In genomic region chr6:18388942-18389341, GRCh38 we compare ENCODE assay signal across 8 cellular contexts. TPM values are rescaled to one million over a fixed set of nuclear protein-coding genes. Genes with fewer than 3 reads are reported as not detected.
DNase-seq lines count a peak whose midpoint lies in the region; ATAC-seq, FAIRE-seq and TF ChIP-seq lines count a peak whose summit lies in the region.

No MANE protein-coding gene starts in this region.

- 0% methylated on average over 1 of the region's 1 CpG for WGBS in A549 (ENCODE audit: missing lambda C conversion rate)

- H3K27ac Mint-ChIP-seq in IgD-negative memory B cell: no peak overlapping the region

- peak in 1 of 2 experiments; percentile 5 for DNase-seq in A549 (ENCODE audit: low read depth in 1 of 2, low spot score in 1 of 2)
- peak; percentile 82 for DNase-seq in choroid plexus epithelial cell (ENCODE audit: low read depth)
- DNase-seq in HEK293T (ENCODE audit: extremely low spot score): no peak
- DNase-seq in NCI-H2029 (lab: John Stamatoyannopoulos, UW): no peak
- no peak for DNase-seq in putamen (ENCODE audit: low spot score)
- DNase-seq in UCSD-AML1 (lab: John Stamatoyannopoulos, UW; ENCODE audit: unreplicated experiment): no peak

- TF ChIP-seq EP300 in A549 (IDR thresholded peaks at IDR 0.05): no peak

- H3K9me3 Mint-ChIP-seq in IgD-negative memory B cell: no peaks in the 10 kb centered on the region

- no peaks in the 10 kb centered on the region for H3K9me3 ChIP-seq in A549
- H3K9me3 ChIP-seq in mucosa of rectum (ENCODE audit: control insufficient read depth in 2 of 2, low read length in 2 of 2): no peaks in the 10 kb centered on the region

- peaks cover 2% of the 10 kb centered on the region for H3K36me3 Mint-ChIP-seq in IgD-negative memory B cell

- H3K4me3 ChIP-seq in A549: no peak overlapping the region
- no peak overlapping the region for H3K4me3 ChIP-seq in choroid plexus epithelial cell (ENCODE audit: low read depth, low read length)
- H3K4me3 ChIP-seq in mucosa of rectum (ENCODE audit: low read length in 2 of 2): peak overlapping the region; percentile 27 to 93

- peak overlapping the region; percentile 86; the same call in 2 of the 3 replicates for H3K4me2 ChIP-seq in A549

- TF ChIP-seq CTCF in A549 (IDR thresholded peaks at IDR 0.05) (no peak), choroid plexus epithelial cell (conservative IDR thresholded peaks at IDR 0.05; ENCODE audit: low read depth, low read length) (no peak)

- no peak for FAIRE-seq in A549 (lab: Jason Lieb, UNC)

- H3K4me1 Mint-ChIP-seq in IgD-negative memory B cell: peaks cover 33 to 45% (median 39%) of the 10 kb centered on the region in 3 donors

- H3K27ac ChIP-seq in A549 (no peak overlapping the region), mucosa of rectum (ENCODE audit: low read depth in 2 of 2, low read length in 2 of 2) (peak overlapping the region in 1 of 2 donors; percentile 34)

- H3K9ac ChIP-seq in mucosa of rectum (ENCODE audit: low read depth in 1 of 2, low read length in 2 of 2): peak overlapping the region; percentile 1 to 59

- no peaks in the 10 kb centered on the region for H3K27me3 ChIP-seq in mucosa of rectum (ENCODE audit: control insufficient read depth in 2 of 2, insufficient read depth in 2 of 2, low read length in 2 of 2)

- no peaks in the 10 kb centered on the region for H3K27me3 Mint-ChIP-seq in IgD-negative memory B cell

- POLR2A ChIA-PET in A549 (lab: Yijun Ruan, JAX) (no interaction called here), HEK293T (lab: Yijun Ruan, JAX) (no interaction called here)

- no peak for TF ChIP-seq POLR2A in A549 (IDR thresholded peaks at IDR 0.05; ENCODE audit: low read length)

- H3K4me3 Mint-ChIP-seq in IgD-negative memory B cell: peak overlapping the region; percentile 99 to 100 (median 99)

- no peak for ATAC-seq in A549

- CTCF ChIA-PET in A549 (lab: Yijun Ruan, JAX) (no interaction called here), HEK293T (lab: Yijun Ruan, JAX) (no interaction called here)

- no peaks in the 10 kb centered on the region for H3K36me3 ChIP-seq in mucosa of rectum (ENCODE audit: control insufficient read depth in 2 of 2, insufficient read depth in 2 of 2, low read length in 2 of 2)

- no peak for TF ChIP-seq RAD21 in A549 (conservative IDR thresholded peaks at IDR 0.05 in 1 of 2, IDR thresholded peaks at IDR 0.05 in 1 of 2)

- H3K4me1 ChIP-seq in A549 (peaks cover 17% of the 10 kb centered on the region; the same call in 2 of the 3 replicates), mucosa of rectum (ENCODE audit: control insufficient read depth in 2 of 2, insufficient read depth in 2 of 2, low read length in 2 of 2) (peaks cover 6 to 14% of the 10 kb centered on the region in 2 donors)

TF ChIP-seq in A549, 52 proteins besides CTCF, POLR2A, EP300 and RAD21:
- TF ChIP-seq TFCP2L1 (CRISPR knock-in tag; IDR thresholded peaks at IDR 0.05): no peak
- TF ChIP-seq MAFK (IDR thresholded peaks at IDR 0.05; ENCODE audit: partially characterized antibody): no peak
- TF ChIP-seq MAZ (IDR thresholded peaks at IDR 0.05; ENCODE audit: borderline replicate concordance, low read depth, low read length): no peak
- no peak for TF ChIP-seq HOXA7 (CRISPR knock-in tag; IDR thresholded peaks at IDR 0.05)
- TF ChIP-seq CEBPB (IDR thresholded peaks at IDR 0.05): no peak
- no peak for TF ChIP-seq CHD2 (IDR thresholded peaks at IDR 0.05; ENCODE audit: low read length, partially characterized antibody)
- no peak for TF ChIP-seq CBX8 (IDR thresholded peaks at IDR 0.05)
- no peak for TF ChIP-seq HOXB13 (CRISPR knock-in tag; IDR thresholded peaks at IDR 0.05; ENCODE audit: low read depth)
- TF ChIP-seq SREBF2 (IDR thresholded peaks at IDR 0.05): no peak
- TF ChIP-seq PBX3 (IDR thresholded peaks at IDR 0.05): no peak
- no peak for TF ChIP-seq HEYL (CRISPR knock-in tag; IDR thresholded peaks at IDR 0.05)
- TF ChIP-seq EHMT2 (IDR thresholded peaks at IDR 0.05; ENCODE audit: low read depth): no peak
- TF ChIP-seq FOSB (CRISPR knock-in tag; IDR thresholded peaks at IDR 0.05): no peak
- TF ChIP-seq RFX5 (IDR thresholded peaks at IDR 0.05): no peak

TF ChIP-seq in HEK293T, 16 proteins besides CTCF, POLR2A, EP300 and RAD21:
- no peak for TF ChIP-seq ZNF384 (IDR thresholded peaks at IDR 0.05)
- TF ChIP-seq SP1 (IDR thresholded peaks at IDR 0.05): no peak
- no peak for TF ChIP-seq FOXK2 (IDR thresholded peaks at IDR 0.05)
- TF ChIP-seq LEF1 (IDR thresholded peaks at IDR 0.05; ENCODE audit: borderline replicate concordance): no peak
- TF ChIP-seq NFRKB (IDR thresholded peaks at IDR 0.05): no peak
- no peak for TF ChIP-seq ELF4 (IDR thresholded peaks at IDR 0.05)
- TF ChIP-seq BHLHE40 (IDR thresholded peaks at IDR 0.05; ENCODE audit: borderline replicate concordance): no peak
- no peak for TF ChIP-seq HDGF (IDR thresholded peaks at IDR 0.05; ENCODE audit: borderline replicate concordance)
- no peak for TF ChIP-seq SUZ12 (IDR thresholded peaks at IDR 0.05)
- TF ChIP-seq FOXM1 (IDR thresholded peaks at IDR 0.05; ENCODE audit: borderline replicate concordance): no peak
- no peak for TF ChIP-seq FOXA1 (IDR thresholded peaks at IDR 0.05)
- TF ChIP-seq L3MBTL2 (conservative IDR thresholded peaks at IDR 0.05): no peak
- no peak for TF ChIP-seq PKNOX1 (IDR thresholded peaks at IDR 0.05)
- TF ChIP-seq ARNT (IDR thresholded peaks at IDR 0.05): no peak
- no peak for TF ChIP-seq CTBP1 (IDR thresholded peaks at IDR 0.05; ENCODE audit: borderline replicate concordance)
- TF ChIP-seq TARDBP (IDR thresholded peaks at IDR 0.05): no peak

RNA-seq across cellular contexts. Expression of gene RNF144B, which starts 1.8 kb away (rescaled TPM):
- 0.49 and 0.65 TPM in 2 replicates for polyA plus RNA-seq in A549 (2011; rRNA removed)
- polyA plus RNA-seq in A549 (2012; cell fraction: cytosol; rRNA removed): 0.35 and 0.41 TPM in 2 replicates
- polyA plus RNA-seq in A549 (2012; cell fraction: nucleus; rRNA removed): 0.41 and 0.47 TPM in 2 replicates
- polyA plus RNA-seq in A549 (2017; fragmentation: RNase III; extraction: RNeasy Plus Mini Kit Qiagen cat#74134 plus additional on column Dnase treatment): 0.17 to 0.36 TPM (median 0.31 TPM) in 3 replicates
- 0.63 and 0.91 TPM in 2 replicates for polyA minus RNA-seq in A549 (2011; rRNA and poly(A)+ RNA removed)
- 6.2 TPM for polyA plus RNA-seq in IgD-negative memory B cell

Comparison
In these comparisons a context has a peak if more than half of its experiments do, and no peak if none do; other contexts are left out.
1. H3K4me3 ChIP-seq: peak in mucosa of rectum (2 of 2); none in A549 (single experiment) and choroid plexus epithelial cell (single experiment).